ENCODE assay signal across 23 cellular contexts in genomic region chr6:40077315-40077714, GRCh38.
"Had no signal": no experiment of that assay in that cellular context is flagged by ENCODE, and none has a peak within 500 bp of the region (broad histone marks: within the 10 kb centered on the region; RNA-seq: fewer than 3 reads in every experiment).

No MANE protein-coding gene starts in this region.

- H3K4me1 ChIP-seq: colonic mucosa, gastrocnemius medialis, left lung, prostate gland, spleen, testis, tibial artery, upper lobe of left lung had no signal

- H3K4me3 ChIP-seq: colonic mucosa, gastrocnemius medialis, left lung, prostate gland, skin epidermis, spleen, testis, tibial artery, upper lobe of left lung had no signal

- H3K27me3 ChIP-seq: colonic mucosa, left lung, testis, upper lobe of left lung had no signal

- H3K27ac ChIP-seq: colonic mucosa, gastrocnemius medialis, left lung, prostate gland, skin epidermis, spleen, testis, tibial artery, upper lobe of left lung had no signal

- H3K36me3 ChIP-seq: colonic mucosa, gastrocnemius medialis, left lung, prostate gland, spleen, tibial artery, upper lobe of left lung had no signal

- DNase-seq: colonic mucosa; effector CD8-positive, alpha-beta T cell; endodermal cell; erythroblast; gastrocnemius medialis; head of caudate nucleus; kidney; left cardiac atrium; left lung; naive thymus-derived CD8-positive, alpha-beta T cell; nephron progenitor cell; nucleus accumbens; right cardiac atrium; spleen; stimulated activated CD4-positive, alpha-beta T cell treated with anti-CD3 and anti-CD28 coated beads, Interleukin-4, amount 100 ng/mL, for 4 hours; stimulated activated naive CD8-positive, alpha-beta T cell treated with anti-CD3 and anti-CD28 coated beads, Interleukin-15, Interleukin-2, amounts not matched to agents 100 U/mL and 50 U/mL, for 24 hours; substantia nigra; testis; tibial artery; upper lobe of left lung had no signal

- H3K9me3 ChIP-seq: colonic mucosa, gastrocnemius medialis, left lung, prostate gland, spleen, testis, tibial artery, upper lobe of left lung had no signal

- ATAC-seq: gastrocnemius medialis; left cardiac atrium; left lung; naive thymus-derived CD8-positive, alpha-beta T cell; right cardiac atrium; stimulated activated memory B cell treated with anti-CD40 and anti-IgM and Interleukin-4, amounts not matched to agents 10 μg/mL and 1 μg/mL and 100 μg/mL, for 72 hours; stimulated activated naive CD8-positive, alpha-beta T cell treated with anti-CD3 and anti-CD28 coated beads, Interleukin-15, Interleukin-2, amounts not matched to agents 100 U/mL and 50 U/mL, for 24 hours had no signal
